22 cellular contexts compared by ENCODE assay signal in the genomic region with DNA sequence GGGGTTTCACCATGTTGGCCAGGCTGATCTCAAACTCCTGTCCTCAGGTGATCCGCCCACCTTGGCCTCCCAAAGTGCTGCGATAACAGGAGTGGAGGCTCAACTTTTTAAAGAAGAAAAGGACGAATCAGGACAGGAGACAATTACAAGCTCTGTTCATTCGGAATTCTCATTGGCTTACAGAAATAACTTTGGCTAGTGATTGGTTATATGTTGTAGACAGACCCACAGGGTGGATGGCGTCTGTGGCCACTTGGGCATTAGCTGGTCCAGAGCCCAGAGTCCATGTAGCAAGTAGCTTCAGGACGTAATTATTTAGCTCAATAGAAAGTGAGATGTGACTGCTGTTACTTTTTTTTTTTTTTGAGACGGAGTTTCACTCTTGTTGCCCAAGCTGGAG.
"Had no signal": no experiment of that assay in that cellular context is flagged by ENCODE, and none has a peak within 500 bp of the region (broad histone marks: within the 10 kb centered on the region; RNA-seq: fewer than 3 reads in every experiment).

No MANE protein-coding gene starts in this region.

- H3K27ac ChIP-seq: gastroesophageal sphincter, parathyroid adenoma, tibial artery, vagina had no signal

- H3K4me3 ChIP-seq: gastroesophageal sphincter, mucosa of descending colon, tibial artery, vagina had no signal

- ATAC-seq: activated CD8-positive, alpha-beta T cell treated with anti-CD3 and anti-CD28 coated beads, Interleukin-2, amount 10 ng/mL, durations not matched to agents 7 days and 5 days; gastroesophageal sphincter; mucosa of descending colon; right cardiac atrium; T-helper 17 cell had no signal

- H3K27ac Mint-ChIP-seq: activated CD8-positive, alpha-beta T cell treated with anti-CD3 and anti-CD28 coated beads, Interleukin-2, amount 10 ng/mL, durations not matched to agents 7 days and 5 days; activated naive CD4-positive, alpha-beta T cell treated with anti-CD3 and anti-CD28 coated beads, Interleukin-2, amount 50 U/mL, for 24 hours; brain; nephron progenitor cell; stimulated activated naive CD8-positive, alpha-beta T cell treated with anti-CD3 and anti-CD28 coated beads, Interleukin-15, Interleukin-2, amounts not matched to agents 100 ng/mL and 50 ng/mL, for 24 hours; T-helper 17 cell had no signal

- H3K9me3 Mint-ChIP-seq: activated naive CD4-positive, alpha-beta T cell treated with anti-CD3 and anti-CD28 coated beads, Interleukin-2, amount 50 U/mL, for 24 hours; stimulated activated naive CD8-positive, alpha-beta T cell treated with anti-CD3 and anti-CD28 coated beads, Interleukin-15, Interleukin-2, amounts not matched to agents 100 ng/mL and 50 ng/mL, for 24 hours had no signal

- H3K27me3 ChIP-seq: gastroesophageal sphincter, vagina had no signal

- H3K79me2 ChIP-seq: parathyroid adenoma had no signal

- H3K4me3 Mint-ChIP-seq: activated CD8-positive, alpha-beta T cell treated with anti-CD3 and anti-CD28 coated beads, Interleukin-2, amount 10 ng/mL, durations not matched to agents 7 days and 5 days; activated naive CD4-positive, alpha-beta T cell treated with anti-CD3 and anti-CD28 coated beads, Interleukin-2, amount 50 U/mL, for 24 hours; brain; nephron progenitor cell; stimulated activated naive CD8-positive, alpha-beta T cell treated with anti-CD3 and anti-CD28 coated beads, Interleukin-15, Interleukin-2, amounts not matched to agents 100 ng/mL and 50 ng/mL, for 24 hours; T-helper 17 cell had no signal

- H3K36me3 ChIP-seq: gastroesophageal sphincter, tibial artery, vagina had no signal

- H3K27me3 Mint-ChIP-seq: brain; stimulated activated naive CD8-positive, alpha-beta T cell treated with anti-CD3 and anti-CD28 coated beads, Interleukin-15, Interleukin-2, amounts not matched to agents 100 ng/mL and 50 ng/mL, for 24 hours had no signal

- H3K9ac ChIP-seq: parathyroid adenoma had no signal

- DNase-seq: activated CD4-positive, alpha-beta T cell treated with anti-CD3 and anti-CD28 coated beads, Interleukin-2, amount 50 U/mL, for 1 hour; activated CD8-positive, alpha-beta T cell treated with anti-CD3 and anti-CD28 coated beads, Interleukin-2, amount 10 ng/mL, durations not matched to agents 7 days and 5 days; activated gamma-delta T cell treated with Interleukin-2 at 50 U/mL for 16 hours; anterior cingulate cortex; effector CD4-positive, alpha-beta T cell; erythroblast; head of caudate nucleus; islet precursor cell; left cardiac atrium; mucosa of descending colon; nephron progenitor cell; right cardiac atrium; stimulated activated CD4-positive, alpha-beta T cell treated with anti-CD3 and anti-CD28 coated beads, Interleukin-1b, Interleukin-23, amount 100 ng/mL, for 48 hours; substantia nigra; T-helper 17 cell; tibial artery had no signal

- H3K36me3 Mint-ChIP-seq: activated naive CD4-positive, alpha-beta T cell treated with anti-CD3 and anti-CD28 coated beads, Interleukin-2, amount 50 U/mL, for 24 hours; brain had no signal

- H2AFZ ChIP-seq: parathyroid adenoma had no signal

- H3K4me1 ChIP-seq: parathyroid adenoma, tibial artery had no signal

- H3K9me3 ChIP-seq: gastroesophageal sphincter, mucosa of descending colon, tibial artery, vagina had no signal

- H3K4me1 Mint-ChIP-seq: activated naive CD4-positive, alpha-beta T cell treated with anti-CD3 and anti-CD28 coated beads, Interleukin-2, amount 50 U/mL, for 24 hours had no signal
